In the genomic region with DNA sequence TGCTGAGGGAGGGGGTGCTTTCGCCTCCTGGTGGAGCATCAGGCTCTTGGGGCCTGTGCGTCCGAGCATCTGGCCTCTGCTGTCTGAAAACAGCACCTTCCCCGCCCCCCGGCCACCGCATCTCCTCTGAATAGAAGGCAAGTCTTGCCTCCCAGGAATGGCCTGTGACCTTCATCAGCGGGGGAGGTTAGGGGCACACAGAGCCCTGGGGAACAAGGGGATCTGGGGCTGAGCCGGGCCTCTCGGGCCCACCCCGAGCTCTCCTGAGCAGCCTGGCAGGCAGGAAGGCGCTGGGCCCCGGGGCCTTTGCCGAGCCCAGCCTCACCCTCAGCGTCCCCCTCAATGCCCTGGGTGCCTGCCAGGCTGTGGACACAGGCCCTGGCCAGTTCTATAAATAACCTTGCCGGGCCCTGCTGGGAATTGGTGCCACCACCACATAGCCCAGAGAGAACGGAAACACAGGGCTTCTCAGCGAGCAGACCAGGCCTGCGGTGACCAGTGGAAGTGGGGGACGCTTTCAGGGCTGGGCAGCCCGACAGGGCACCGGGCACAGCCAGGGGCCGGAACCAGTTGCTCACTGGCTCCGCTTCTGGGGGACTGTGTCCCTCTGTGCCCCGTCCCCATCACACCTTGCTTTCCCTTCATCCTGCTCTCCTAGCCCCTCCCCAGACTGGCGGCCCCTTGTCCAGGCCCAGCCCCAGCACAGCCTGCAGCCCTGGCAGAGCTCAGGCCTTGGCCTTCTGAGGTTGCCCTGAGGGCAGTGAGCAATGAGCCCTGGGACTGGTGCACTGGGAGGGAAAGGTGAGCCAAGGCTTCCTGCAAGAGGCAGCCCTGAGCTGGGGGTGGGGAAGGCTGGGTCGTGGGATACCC, we compare ENCODE assay signal across 10 cellular contexts. TPM values are rescaled to one million over a fixed set of nuclear protein-coding genes. Genes with fewer than 3 reads are reported as not detected.
DNase-seq lines count a peak whose midpoint lies in the region; ATAC-seq, FAIRE-seq and TF ChIP-seq lines count a peak whose summit lies in the region.
"Had no signal": no experiment of that assay in that cellular context is flagged by ENCODE, and none has a peak within 500 bp of the region (broad histone marks: within the 10 kb centered on the region; RNA-seq: fewer than 3 reads in every experiment).

No MANE protein-coding gene starts in this region.

- FAIRE-seq in bronchial epithelial cell (lab: Jason Lieb, UNC) = no peak
- FAIRE-seq in frontal cortex (lab: Jason Lieb, UNC) = no peak

- no peaks in the 10 kb centered on the region for H3K27me3 ChIP-seq in HUES64 (ENCODE audit: insufficient read depth, low read length)
- H3K27me3 ChIP-seq in bronchial epithelial cell (ENCODE audit: control insufficient read depth, insufficient read depth, low read length) = no peaks in the 10 kb centered on the region

- H3K4me3 ChIP-seq in HUES64 (ENCODE audit: low read length) (no peak overlapping the region), bronchial epithelial cell (ENCODE audit: low read depth, low read length) (no peak overlapping the region)

- WGBS in HUES64 = 94% methylated on average over 26 of the region's 26 CpGs

- peak; percentile 52 for ATAC-seq in left lobe of liver
- no peak for ATAC-seq in HG03457 (IDR thresholded peaks at IDR 0.05; ENCODE audit: unreplicated experiment)

- H3K9me3 ChIP-seq in HUES64 (ENCODE audit: insufficient read depth, low read depth, low read length) = no peaks in the 10 kb centered on the region

- H3K36me3 ChIP-seq in HUES64 (ENCODE audit: insufficient read depth, low read length) = peaks cover 4% of the 10 kb centered on the region
- peaks cover 6% of the 10 kb centered on the region for H3K36me3 ChIP-seq in bronchial epithelial cell (ENCODE audit: control insufficient read depth, insufficient read depth, low read length)

- peak overlapping the region; percentile 5; the same call in 1 of the 2 replicates for H3K9ac ChIP-seq in HUES64 (ENCODE audit: low read depth, low read length)

- DNase-seq in bronchial epithelial cell (ENCODE audit: low read depth) (peak; percentile 45), left lobe of liver (ENCODE audit: low spot score) (no peak), superior temporal gyrus (ENCODE audit: extremely low spot score) (peak; percentile 52), iPS-NIHi7 (ENCODE audit: extremely low spot score) (no peak), frontal cortex (ENCODE audit: low spot score in 2 of 2) (no peak), NOMO-1 (lab: John Stamatoyannopoulos, UW; ENCODE audit: unreplicated experiment in 2 of 2) (no peak)
- DNase-seq: activated CD8-positive, alpha-beta memory T cell treated with anti-CD3 and anti-CD28 coated beads, Interleukin-2, amount 50 U/mL, for 48 hours; NCI-H524 treated with DMSO at 0.1 percent for 48 hours had no signal

- H3K27ac ChIP-seq in HUES64 (ENCODE audit: low read depth, low read length) = no peak overlapping the region

- no peaks in the 10 kb centered on the region for H3K4me1 ChIP-seq in HUES64 (ENCODE audit: insufficient read depth, low read length)

- no peak for TF ChIP-seq CTCF in bronchial epithelial cell (IDR thresholded peaks at IDR 0.05; ENCODE audit: insufficient read depth, low read length, severe bottlenecking)

RNA-seq across cellular contexts. Expression of a gene that starts 9.5 kb away (rescaled TPM):
- polyA plus RNA-seq in HUES64 (2013, experiment 1 of 2) = 42.9 TPM
- 36.7 TPM for polyA plus RNA-seq in HUES64 (2013, experiment 2 of 2)
- total RNA-seq in bronchial epithelial cell (110 and 117 TPM in 2 replicates), left lobe of liver (33.1 TPM), frontal cortex (45.7 TPM)

RNA-seq across cellular contexts. Expression of a gene that starts 22.7 kb away (rescaled TPM):
- polyA plus RNA-seq in HUES64 (2013, experiment 1 of 2) = 7.7 TPM
- 10.9 TPM for polyA plus RNA-seq in HUES64 (2013, experiment 2 of 2)
- total RNA-seq in bronchial epithelial cell (1.2 and 2.9 TPM in 2 replicates), left lobe of liver (0.38 TPM), frontal cortex (5.3 TPM)

RNA-seq across cellular contexts. Expression of a gene that starts 26.5 kb away (rescaled TPM):
- 131 TPM for polyA plus RNA-seq in HUES64 (2013, experiment 1 of 2)
- polyA plus RNA-seq in HUES64 (2013, experiment 2 of 2) = 132 TPM
- total RNA-seq in bronchial epithelial cell (8.7 and 14.8 TPM in 2 replicates), left lobe of liver (282 TPM), frontal cortex (11.0 TPM)

RNA-seq across cellular contexts. Expression of a gene that starts 33.3 kb away (rescaled TPM):
- 116 TPM for polyA plus RNA-seq in HUES64 (2013, experiment 1 of 2)
- polyA plus RNA-seq in HUES64 (2013, experiment 2 of 2) = 108 TPM
- total RNA-seq in bronchial epithelial cell (15.8 and 31.1 TPM in 2 replicates), left lobe of liver (51.7 TPM), frontal cortex (14.3 TPM)

RNA-seq across cellular contexts. Expression of a gene that starts 41.0 kb away (rescaled TPM):
- 14.5 TPM for polyA plus RNA-seq in HUES64 (2013, experiment 1 of 2)
- polyA plus RNA-seq in HUES64 (2013, experiment 2 of 2) = 14.1 TPM
- 16.8 and 22.8 TPM in 2 replicates for total RNA-seq in bronchial epithelial cell
- 22.6 TPM for total RNA-seq in left lobe of liver
- total RNA-seq in frontal cortex = 4.1 TPM

Comparison
In these comparisons a context has a peak if more than half of its experiments do, and no peak if none do; other contexts are left out.
1. DNase-seq: peak in bronchial epithelial cell (single experiment) and superior temporal gyrus (single experiment); none in left lobe of liver (single experiment), iPS-NIHi7 (single experiment), frontal cortex (0 of 2) and NOMO-1 (0 of 2).
2. RNA of a gene that starts 26.5 kb away (total RNA-seq): 282 TPM in left lobe of liver (single experiment); 11.0 TPM in frontal cortex (single experiment) and 8.7 to 14.8 TPM in bronchial epithelial cell; every median in the first group is over 10 times any median in the second.